Comparison of ENCODE assay signal across 4 cellular contexts in genomic region chr7:129663240-129663639, GRCh38. TPM values are rescaled to one million over a fixed set of nuclear protein-coding genes. Genes with fewer than 3 reads are reported as not detected.
DNase-seq lines count a peak whose midpoint lies in the region; ATAC-seq, FAIRE-seq and TF ChIP-seq lines count a peak whose summit lies in the region.
"Not testable (repeated sequence)": the region's sequence is repeated elsewhere in the genome, so short reads cannot be mapped to it uniquely, and the experiment has no call there.

No MANE protein-coding gene starts in this region.

- peaks cover 34% of the 10 kb centered on the region for H3K36me3 Mint-ChIP-seq in glutamatergic neuron (ENCODE audit: unreplicated experiment)

- in situ Hi-C loops in K562 (cut with MboI) = not testable (repeated sequence)

- TF ChIP-seq CTCF in K562 (IDR thresholded peaks at IDR 0.05 in 2 of 3, conservative IDR thresholded peaks at IDR 0.05 in 1 of 3; ENCODE audit: insufficient read depth in 2 of 3, low read depth in 1 of 3, low read length in 3 of 3); glutamatergic neuron (IDR thresholded peaks at IDR 0.05; ENCODE audit: partially characterized antibody, unreplicated experiment); kidney (IDR thresholded peaks at IDR 0.05; ENCODE audit: borderline replicate concordance, extremely low read depth, insufficient read depth): not testable (repeated sequence)

- not testable (repeated sequence) for H3K4me3 ChIP-seq in K562; kidney (ENCODE audit: low read length in 2 of 2)

- H4K20me1 ChIP-seq in K562 (replicated peaks; ENCODE audit: control insufficient read depth, insufficient read depth, low read length) = not testable (repeated sequence)

- not testable (repeated sequence) for H3K27me3 ChIP-seq in K562 (ENCODE audit: control insufficient read depth in 2 of 2, insufficient read depth in 2 of 2, low read length in 2 of 2)

- over 99% methylated on average over 18 of the region's 32 CpGs for WGBS in K562 (ENCODE audit: insufficient coverage, low coverage, missing lambda C conversion rate)

- peaks cover 21% of the 10 kb centered on the region for H3K9me3 ChIP-seq in K562 (replicated peaks; ENCODE audit: control insufficient read depth, insufficient read depth, low read depth, low read length)
- not testable (repeated sequence) for H3K9me3 ChIP-seq in kidney (ENCODE audit: control insufficient read depth in 1 of 2, low read length in 2 of 2)

- H3K79me2 ChIP-seq in K562 (ENCODE audit: control insufficient read depth, insufficient read depth, low read length) = not testable (repeated sequence)

- not testable (repeated sequence) for H2AFZ ChIP-seq in K562 (ENCODE audit: low read depth, low read length)

- H3K9me3 Mint-ChIP-seq in glutamatergic neuron (ENCODE audit: unreplicated experiment) = peaks cover 12% of the 10 kb centered on the region

- not testable (repeated sequence) for H3K4me1 Mint-ChIP-seq in glutamatergic neuron (ENCODE audit: low read depth, unreplicated experiment)

- not testable (repeated sequence) for H3K4me3 Mint-ChIP-seq in glutamatergic neuron (ENCODE audit: unreplicated experiment)

- H3K36me3 ChIP-seq in K562 (ENCODE audit: control insufficient read depth, insufficient read depth, low read length) (peaks cover 28% of the 10 kb centered on the region), kidney (ENCODE audit: control insufficient read depth in 1 of 2, insufficient read depth in 2 of 2, low read length in 2 of 2) (peaks cover 2 to 12% of the 10 kb centered on the region in 2 donors)

- DNase-seq in activated gamma-delta T cell (lab: John Stamatoyannopoulos, UW) (peak; percentile 8), kidney (peak; percentile 61)
- DNase-seq in K562 (ENCODE audit: extremely low read depth in 1 of 4, low spot score in 3 of 4); glutamatergic neuron: not testable (repeated sequence)

- not testable (repeated sequence) for H3K27ac ChIP-seq in K562 (ENCODE audit: extremely low read depth, low read depth, low read length); kidney (ENCODE audit: low read depth in 2 of 2, low read length in 2 of 2)

- TF ChIP-seq EP300 in K562 (IDR thresholded peaks at IDR 0.05; ENCODE audit: low read length) = not testable (repeated sequence)

- not testable (repeated sequence) for H3K9ac ChIP-seq in K562 (ENCODE audit: insufficient read depth in 1 of 2, low read depth in 2 of 2, low read length in 2 of 2); kidney (ENCODE audit: low read length in 2 of 2)

- not testable (repeated sequence) for H3K9me1 ChIP-seq in K562 (ENCODE audit: control insufficient read depth, insufficient read depth, low read length)

- intact Hi-C loops in K562 (cut with micrococcal nuclease) = not testable (repeated sequence)
- intact Hi-C loops in kidney (cut with DNase I) = loop anchor here (10.0 kb wide), 1 partner anchor 352 kb away; no protein-coding TSS in a partner anchor

- BruUV-seq in K562 (replicated peaks; lab: Mats Ljungman, UMichigan) = not testable (repeated sequence)

- not testable (repeated sequence) for TF ChIP-seq POLR2A in K562 (conservative IDR thresholded peaks at IDR 0.05)

- H3K4me1 ChIP-seq in K562 (replicated peaks in 1 of 2; ENCODE audit: control insufficient read depth in 2 of 2, insufficient read depth in 2 of 2, low read length in 2 of 2); kidney (ENCODE audit: control insufficient read depth in 1 of 2, insufficient read depth in 1 of 2, low read depth in 1 of 2, low read length in 2 of 2): not testable (repeated sequence)

- TF ChIP-seq RAD21 in K562 (CRISPR knock-in tag; conservative IDR thresholded peaks at IDR 0.05 in 1 of 2, IDR thresholded peaks at IDR 0.05 in 1 of 2) = not testable (repeated sequence)

- CTCF ChIA-PET in K562 (lab: Yijun Ruan, JAX; ENCODE audit: low intra/inter-chr PET ratio) = interaction anchor here (2.8 to 3.5 kb wide), 2 partner anchors 162 to 347 kb away, joined by 27 to 82 read pairs; no protein-coding TSS in a partner anchor

- POLR2A ChIA-PET in K562 (lab: Yijun Ruan, JAX) = not testable (repeated sequence)

- not testable (repeated sequence) for FAIRE-seq in K562 (lab: Jason Lieb, UNC); kidney (lab: Jason Lieb, UNC)

- ATAC-seq in K562 = not testable (repeated sequence)

- not testable (repeated sequence) for H3K4me2 ChIP-seq in K562 (ENCODE audit: insufficient read depth, low read length)

- not testable (repeated sequence) for H3K27me3 Mint-ChIP-seq in glutamatergic neuron (ENCODE audit: unreplicated experiment)

- H3K27ac Mint-ChIP-seq in glutamatergic neuron (ENCODE audit: unreplicated experiment) = peak overlapping the region; percentile 52

TF ChIP-seq in K562, 482 proteins besides CTCF, POLR2A, EP300 and RAD21:
- TF ChIP-seq ZBTB33 (CRISPR knock-in tag; IDR thresholded peaks at IDR 0.05) = peak; percentile 87; the same call in 1 of the 2 replicates

RNA-seq across cellular contexts. Expression of gene NRF1, which starts 51.7 kb away (rescaled TPM):
- total RNA-seq in K562 (2011; cell fraction: chromatin; rRNA removed; ENCODE audit: low replicate concordance) = 82.6 and 84.4 TPM in 2 replicates
- total RNA-seq in K562 (2011; cell fraction: nucleolus; rRNA removed) = 37.0 and 42.8 TPM in 2 replicates
- 60.8 and 84.7 TPM in 2 replicates for total RNA-seq in K562 (2011; cell fraction: nucleoplasm; rRNA removed)
- total RNA-seq in K562 (2014; rRNA removed) (16.2 and 17.5 TPM in 2 replicates), K562 (2014; rRNA removed; fragmentation: Illumina TruSeq; extraction: Trizol) (17.8 and 18.5 TPM in 2 replicates), K562 (2015; rRNA removed; fragmentation: Illumina TruSeq; extraction: Trizol) (17.6 and 20.3 TPM in 2 replicates), K562 (2021) (20.9 and 22.6 TPM in 2 replicates), glutamatergic neuron (ENCODE audit: unreplicated experiment) (16.4 TPM), kidney (19.4 TPM)
- polyA plus RNA-seq in K562 (2011; rRNA removed) (28.8 and 29.4 TPM in 2 replicates), K562 (2014; fragmentation: Illumina TruSeq; extraction: Trizol) (19.9 and 24.3 TPM in 2 replicates), K562 (2014; fragmentation: Nextera tagmentation; extraction: Ambion mirVana) (1 to 10 TPM; 8.6 to 8.9 TPM), K562 (2014; rRNA removed) (20.8 and 25.0 TPM in 2 replicates), kidney (ENCODE audit: insufficient read depth, low read depth, low replicate concordance) (8.8 TPM)
- polyA plus RNA-seq in K562 (2011; cell fraction: cytosol; rRNA removed) = 20.4 and 25.5 TPM in 2 replicates
- polyA plus RNA-seq in K562 (2011; cell fraction: nucleus; rRNA removed) = 31.6 and 40.0 TPM in 2 replicates
- polyA plus RNA-seq in K562 (2012) = 13.5 and 18.1 TPM in 2 replicates
- polyA minus RNA-seq in K562 (2011; rRNA and poly(A)+ RNA removed) = 44.2 and 48.6 TPM in 2 replicates
- 16.7 and 17.8 TPM in 2 replicates for polyA minus RNA-seq in K562 (2011; cell fraction: cytosol; rRNA and poly(A)+ RNA removed)
- 24.8 and 35.5 TPM in 2 replicates for polyA minus RNA-seq in K562 (2011; cell fraction: nucleus; rRNA and poly(A)+ RNA removed)
